In genomic region chr11:60880635-60881282, GRCh38 we compare ENCODE assay signal across 1 cellular context.
TF ChIP-seq lines count a peak whose summit lies in the region.

No MANE protein-coding gene starts in this region.

TF ChIP-seq in HepG2, 621 proteins besides CTCF, POLR2A, EP300 and RAD21 (continued from another document and continues in another):
- no peak for TF ChIP-seq E2F2 (CRISPR knock-in tag; IDR thresholded peaks at IDR 0.05; ENCODE audit: borderline replicate concordance)
- no peak for TF ChIP-seq POLR2AphosphoS5 (IDR thresholded peaks at IDR 0.05; ENCODE audit: low read depth, low read length)
- TF ChIP-seq ZBTB38 (CRISPR knock-in tag; IDR thresholded peaks at IDR 0.05): no peak
- peak; percentile 90 for TF ChIP-seq ZMYM3 (CRISPR knock-in tag; IDR thresholded peaks at IDR 0.05)
- TF ChIP-seq MATR3 (CRISPR knock-in tag; IDR thresholded peaks at IDR 0.05): no peak
- TF ChIP-seq ERF (CRISPR knock-in tag; IDR thresholded peaks at IDR 0.05): peak; percentile 97
- no peak for TF ChIP-seq CCAR2 (optimal IDR thresholded peaks at IDR 0.05; ENCODE audit: low read depth, low read length)
- TF ChIP-seq PCBP2 (optimal IDR thresholded peaks at IDR 0.05; ENCODE audit: low read depth, low read length, poor library complexity, severe bottlenecking): no peak
- TF ChIP-seq NKX3-1 (CRISPR knock-in tag; IDR thresholded peaks at IDR 0.05): peak; percentile 91
- no peak; the same call in 1 of the 2 replicates for TF ChIP-seq ZNF704 (CRISPR knock-in tag; IDR thresholded peaks at IDR 0.05; ENCODE audit: borderline replicate concordance)
- peak; percentile 88; the same call in 1 of the 2 replicates for TF ChIP-seq ZNF350 (CRISPR knock-in tag; IDR thresholded peaks at IDR 0.05; ENCODE audit: borderline replicate concordance, low read depth)
- TF ChIP-seq CSRNP1 (CRISPR knock-in tag; IDR thresholded peaks at IDR 0.05): 0 out of 2 replicates have a peak, but pooled peaks have one; percentile 37
- TF ChIP-seq CHD2 (IDR thresholded peaks at IDR 0.05; ENCODE audit: low read depth, low read length): no peak
- no peak for TF ChIP-seq CEBPZ (IDR thresholded peaks at IDR 0.05; ENCODE audit: low read length)
- no peak for TF ChIP-seq ZNF484 (CRISPR knock-in tag; IDR thresholded peaks at IDR 0.05; ENCODE audit: borderline replicate concordance, low read depth)
- no peak for TF ChIP-seq ZNF891 (CRISPR knock-in tag; IDR thresholded peaks at IDR 0.05)
- peak; percentile 87; the same call in 1 of the 2 replicates for TF ChIP-seq ZBTB4 (CRISPR knock-in tag; IDR thresholded peaks at IDR 0.05; ENCODE audit: borderline replicate concordance)
- TF ChIP-seq SYNCRIP (IDR thresholded peaks at IDR 0.05; ENCODE audit: insufficient read depth, low read depth, low read length): no peak
- TF ChIP-seq GLMP (CRISPR knock-in tag; IDR thresholded peaks at IDR 0.05; ENCODE audit: borderline replicate concordance): no peak
- no peak for TF ChIP-seq ZSCAN30 (CRISPR knock-in tag; IDR thresholded peaks at IDR 0.05)
- TF ChIP-seq SMAD1 (CRISPR knock-in tag; IDR thresholded peaks at IDR 0.05; ENCODE audit: borderline replicate concordance, low read depth): no peak
- no peak for TF ChIP-seq DNMT1 (CRISPR knock-in tag; IDR thresholded peaks at IDR 0.05)
- peak; percentile 98 for TF ChIP-seq MEIS2 (CRISPR knock-in tag; IDR thresholded peaks at IDR 0.05)
- TF ChIP-seq ZNF720 (CRISPR knock-in tag; IDR thresholded peaks at IDR 0.05): no peak
- TF ChIP-seq ZNF574 (CRISPR knock-in tag; IDR thresholded peaks at IDR 0.05): peak; percentile 88
- peak; percentile 46; the same call in 1 of the 2 replicates for TF ChIP-seq TFDP2 (CRISPR knock-in tag; IDR thresholded peaks at IDR 0.05)
- no peak for TF ChIP-seq MAFF (IDR thresholded peaks at IDR 0.05; ENCODE audit: low read depth, low read length)
- no peak for TF ChIP-seq ZBTB49 (CRISPR knock-in tag; IDR thresholded peaks at IDR 0.05; ENCODE audit: borderline replicate concordance)
- peak; percentile 50; the same call in 1 of the 2 replicates for TF ChIP-seq ZNF362 (CRISPR knock-in tag; IDR thresholded peaks at IDR 0.05; ENCODE audit: borderline replicate concordance)
- TF ChIP-seq RFX1 (IDR thresholded peaks at IDR 0.05): no peak
- TF ChIP-seq MBNL3 (CRISPR knock-in tag; conservative IDR thresholded peaks at IDR 0.05): no peak
- TF ChIP-seq ZNF101 (CRISPR knock-in tag; IDR thresholded peaks at IDR 0.05; ENCODE audit: borderline replicate concordance, low read depth): no peak
- no peak for TF ChIP-seq ATF7 (IDR thresholded peaks at IDR 0.05)
- peak; percentile 62; the same call in 1 of the 2 replicates for TF ChIP-seq ATF7 (CRISPR knock-in tag; IDR thresholded peaks at IDR 0.05)
- TF ChIP-seq XRCC5 (optimal IDR thresholded peaks at IDR 0.05; ENCODE audit: low read length): no peak
